8 cellular contexts compared by ENCODE assay signal in the genomic region with DNA sequence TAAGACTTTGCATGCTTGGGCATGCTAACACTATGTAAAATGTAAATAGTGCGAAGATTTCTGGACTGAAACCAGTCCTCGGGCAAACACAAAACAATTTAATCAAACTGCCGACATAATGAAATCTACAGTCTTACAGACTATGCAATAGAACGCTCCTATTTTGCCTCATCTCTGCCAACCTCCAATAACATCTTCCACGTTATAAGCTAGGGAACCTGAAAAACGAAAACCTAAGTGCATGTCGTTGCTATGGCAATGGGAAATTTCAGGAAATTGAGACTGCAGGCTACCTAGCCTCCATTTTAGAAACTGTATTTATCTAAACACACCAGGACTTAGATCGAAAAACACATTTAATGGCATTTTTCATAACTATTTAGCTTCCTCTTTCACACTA. TPM values are rescaled to one million over a fixed set of nuclear protein-coding genes. Genes with fewer than 3 reads are reported as not detected.
DNase-seq lines count a peak whose midpoint lies in the region; ATAC-seq and TF ChIP-seq lines count a peak whose summit lies in the region.

No MANE protein-coding gene starts in this region.

- H3K4me1 Mint-ChIP-seq in T-cell = peaks cover 56 to 77% (median 66%) of the 10 kb centered on the region in 3 donors

- H3K4me3 Mint-ChIP-seq in T-cell = peak overlapping the region; percentile 97 to 99 (median 98)

- peaks cover 27% of the 10 kb centered on the region for H3K4me1 ChIP-seq in HUES48 (ENCODE audit: control insufficient read depth, insufficient read depth, low read length)
- peaks cover 2% of the 10 kb centered on the region for H3K4me1 ChIP-seq in fibroblast of lung (ENCODE audit: control insufficient read depth, extremely low read depth, insufficient read depth, low read length)

- POLR2A ChIA-PET in T-cell (lab: Charles Lee) = no interaction called here

- CTCF ChIA-PET in T-cell (lab: Charles Lee) = interaction anchor here in 1 of 2 donors (0.6 to 0.8 kb wide), 3 partner anchors 63 to 265 kb away, joined by 3 to 4 read pairs (median 3); no protein-coding TSS in a partner anchor

- peak overlapping the region; percentile 90 for H3K4me3 ChIP-seq in HUES48 (ENCODE audit: low read depth, low read length)
- H3K4me3 ChIP-seq in fibroblast of lung (replicated peaks in 1 of 4; ENCODE audit: control extremely low read depth in 1 of 4, insufficient read depth in 1 of 4, low read depth in 3 of 4, low read length in 4 of 4) = peak overlapping the region; percentile 69 to 100 (median 84)

- peaks cover 18% of the 10 kb centered on the region for H3K36me3 Mint-ChIP-seq in T-cell

- H3K4me2 ChIP-seq in fibroblast of lung (ENCODE audit: extremely low read depth, insufficient read depth, low read length) = peak overlapping the region; percentile 73

- H3K9me3 Mint-ChIP-seq in T-cell = no peaks in the 10 kb centered on the region

- H3K27me3 ChIP-seq in HUES48 (ENCODE audit: control insufficient read depth, insufficient read depth, low read length) = no peaks in the 10 kb centered on the region
- H3K27me3 ChIP-seq in fibroblast of lung (ENCODE audit: control insufficient read depth, insufficient read depth, low read length) = no peaks in the 10 kb centered on the region

- H3K27ac Mint-ChIP-seq in T-cell = peak overlapping the region in 1 of 2 donors; percentile 61

- H3K27ac ChIP-seq in HUES48 (ENCODE audit: low read depth, low read length) = peak overlapping the region; percentile 83
- peak overlapping the region; percentile 83 for H3K27ac ChIP-seq in fibroblast of lung (ENCODE audit: insufficient read depth, low read length)

- H3K36me3 ChIP-seq in HUES48 (ENCODE audit: control insufficient read depth, insufficient read depth, low read length) = peaks cover 8% of the 10 kb centered on the region; the same call in 1 of the 2 replicates
- no peaks in the 10 kb centered on the region for H3K36me3 ChIP-seq in fibroblast of lung (ENCODE audit: control insufficient read depth, insufficient read depth, low read length)

- peak; percentile 74 for DNase-seq in CD1c-positive myeloid dendritic cell (ENCODE audit: extremely low spot score)
- DNase-seq in T-cell = no peak
- DNase-seq in fibroblast of lung (ENCODE audit: low read depth in 2 of 2) = peak; percentile 47 to 60
- peak; percentile 12 for DNase-seq in pons (ENCODE audit: low spot score)
- no peak for DNase-seq in AG08396 (ENCODE audit: low spot score)
- no peak for DNase-seq in NCI-H1930 (lab: John Stamatoyannopoulos, UW)
- DNase-seq in NCI-H345 treated with DMSO at 0.1 percent for 48 hours (lab: John Stamatoyannopoulos, UW; ENCODE audit: unreplicated experiment) = no peak

- H3K9ac ChIP-seq in HUES48 (ENCODE audit: low read depth, low read length) = peak overlapping the region; percentile 92
- H3K9ac ChIP-seq in fibroblast of lung (ENCODE audit: insufficient read depth, low read length) = peak overlapping the region; percentile 70

- peaks cover 63% of the 10 kb centered on the region for H3K79me2 ChIP-seq in fibroblast of lung (ENCODE audit: control insufficient read depth, insufficient read depth, low read length)

- ATAC-seq in T-cell (replicated peaks in 1 of 4) = no peak

- H4K20me1 ChIP-seq in fibroblast of lung (ENCODE audit: control insufficient read depth, extremely low read depth, insufficient read depth, low read length) = no peaks in the 10 kb centered on the region

- H3K9me3 ChIP-seq in HUES48 (ENCODE audit: control insufficient read depth, insufficient read depth, low read length) (no peaks in the 10 kb centered on the region), fibroblast of lung (ENCODE audit: control insufficient read depth, insufficient read depth, low read depth, low read length) (no peaks in the 10 kb centered on the region)

- H2AFZ ChIP-seq in fibroblast of lung (ENCODE audit: low read length) = no peak overlapping the region

- H3K27me3 Mint-ChIP-seq in T-cell = no peaks in the 10 kb centered on the region

- TF ChIP-seq CTCF in fibroblast of lung (conservative IDR thresholded peaks at IDR 0.05 in 1 of 2, IDR thresholded peaks at IDR 0.05 in 1 of 2; ENCODE audit: low read depth in 1 of 2, low read length in 2 of 2) = no peak

RNA-seq across cellular contexts. Expression of gene CSTF3, which starts 1.1 kb away (rescaled TPM):
- 10 to 100 TPM; 17.3 to 27.1 (median 24.9) TPM for total RNA-seq in T-cell
- total RNA-seq in fibroblast of lung = 26.3 and 32.4 TPM in 2 replicates
- polyA plus RNA-seq in fibroblast of lung = 27.4 and 34.0 TPM in 2 replicates
- polyA plus RNA-seq in fibroblast of lung (2012) = 28.2 and 34.2 TPM in 2 replicates
- polyA minus RNA-seq in fibroblast of lung (ENCODE audit: low replicate concordance) = 2.6 and 2.9 TPM in 2 replicates

Comparison
In these comparisons a context has a peak if more than half of its experiments do, and no peak if none do; other contexts are left out.
1. DNase-seq: peak in CD1c-positive myeloid dendritic cell (single experiment), fibroblast of lung (2 of 2) and pons (single experiment); none in T-cell (0 of 34), AG08396 (single experiment), NCI-H1930 (0 of 2) and NCI-H345 treated with DMSO at 0.1 percent for 48 hours (single experiment).